Comparison of ENCODE assay signal across 14 cellular contexts in the genomic region with DNA sequence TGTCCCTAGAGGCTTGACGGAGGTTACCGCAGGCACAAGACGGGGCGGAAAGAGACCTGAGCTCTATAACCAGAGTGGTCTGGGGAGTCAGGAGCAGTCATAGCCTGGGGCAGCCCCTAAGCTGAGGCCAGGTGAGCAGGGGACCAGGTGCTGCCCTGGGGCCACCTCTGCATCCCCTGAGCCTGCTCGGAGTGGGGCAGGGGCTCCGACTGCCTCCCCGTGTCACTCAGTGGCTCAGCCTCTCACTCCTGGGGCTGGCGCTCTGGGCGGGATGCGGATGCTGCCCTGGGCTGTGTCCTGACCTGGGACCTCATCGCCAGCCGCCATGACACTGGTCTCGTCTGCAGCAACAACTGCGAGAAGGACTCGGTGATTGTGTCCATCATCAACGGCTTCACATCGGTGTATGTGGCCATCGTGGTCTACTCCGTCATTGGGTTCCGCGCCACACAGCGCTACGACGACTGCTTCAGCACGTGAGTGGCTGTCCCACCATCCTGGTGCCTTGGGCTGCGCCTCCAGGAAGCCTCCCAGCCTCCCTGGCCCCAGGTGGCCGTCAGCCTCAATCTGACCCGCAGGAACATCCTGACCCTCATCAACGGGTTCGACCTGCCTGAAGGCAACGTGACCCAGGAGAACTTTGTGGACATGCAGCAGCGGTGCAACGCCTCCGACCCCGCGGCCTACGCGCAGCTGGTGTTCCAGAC. TPM values are rescaled to one million over a fixed set of nuclear protein-coding genes. Genes with fewer than 3 reads are reported as not detected.
DNase-seq lines count a peak whose midpoint lies in the region; ATAC-seq and TF ChIP-seq lines count a peak whose summit lies in the region.
"Had no signal": no experiment of that assay in that cellular context is flagged by ENCODE, and none has a peak within 500 bp of the region (broad histone marks: within the 10 kb centered on the region; RNA-seq: fewer than 3 reads in every experiment).

No MANE protein-coding gene starts in this region.

- H3K27ac Mint-ChIP-seq in chondrocyte (ENCODE audit: unreplicated experiment) = no peak overlapping the region

- peaks cover 8% of the 10 kb centered on the region for H3K27me3 Mint-ChIP-seq in chondrocyte (ENCODE audit: low read depth)

- H3K9ac ChIP-seq in mesenchymal stem cell (ENCODE audit: low read length) = no peak overlapping the region
- H3K9ac ChIP-seq: BLaER1 had no signal

- no peak overlapping the region for H3K23ac ChIP-seq in mesenchymal stem cell (ENCODE audit: low read length in 2 of 2)

- no peak overlapping the region for H2BK5ac ChIP-seq in mesenchymal stem cell (ENCODE audit: low read depth, low read length, poor library complexity, severe bottlenecking)

- no peak overlapping the region for H3K4me3 ChIP-seq in mesenchymal stem cell (ENCODE audit: insufficient read depth in 1 of 2, low read depth in 1 of 2, low read length in 2 of 2)
- H3K4me3 ChIP-seq: BLaER1 had no signal

- no peaks in the 10 kb centered on the region for H3K4me1 Mint-ChIP-seq in chondrocyte (ENCODE audit: low read depth)
- H3K4me1 Mint-ChIP-seq: CD8-positive, alpha-beta memory T cell had no signal

- H2BK15ac ChIP-seq in mesenchymal stem cell (ENCODE audit: low read depth, poor library complexity, severe bottlenecking) = no peak overlapping the region

- DNase-seq in Right ventricle myocardium superior = peak; percentile 30
- no peak for DNase-seq in left cardiac atrium
- DNase-seq in chondrocyte (ENCODE audit: low spot score) = peak; percentile 92
- no peak for DNase-seq in mesenchymal stem cell
- DNase-seq in activated gamma-delta T cell treated with Interleukin-2 at 50 U/mL for 16 hours = no peak
- no peak for DNase-seq in NCI-H146 (lab: John Stamatoyannopoulos, UW)
- DNase-seq in superior temporal gyrus (ENCODE audit: extremely low spot score) = no peak
- DNase-seq: 8988T, AML-193, Caco-2, IMR-90 had no signal

- peaks cover 8% of the 10 kb centered on the region for H3K9me3 Mint-ChIP-seq in chondrocyte (ENCODE audit: low read depth)
- H3K9me3 Mint-ChIP-seq: CD8-positive, alpha-beta memory T cell had no signal

- H3K4me1 ChIP-seq in mesenchymal stem cell (ENCODE audit: control insufficient read depth, insufficient read depth, low read depth, low read length) = peaks cover 5% of the 10 kb centered on the region
- H3K4me1 ChIP-seq: Caco-2 had no signal

- H3K36me3 ChIP-seq in mesenchymal stem cell (ENCODE audit: control insufficient read depth in 1 of 2, insufficient read depth in 2 of 2, low read depth in 1 of 2, low read length in 2 of 2) = no peaks in the 10 kb centered on the region
- H3K36me3 ChIP-seq: BLaER1 had no signal

- H3K27me3 ChIP-seq in mesenchymal stem cell (ENCODE audit: control insufficient read depth in 1 of 2, insufficient read depth in 1 of 2, low read length in 2 of 2) = peaks cover 0 to 21% of the 10 kb centered on the region in 2 experiments
- H3K27me3 ChIP-seq: BLaER1 had no signal

- H3K27ac ChIP-seq in mesenchymal stem cell (ENCODE audit: low read length, poor library complexity, severe bottlenecking) = no peak overlapping the region
- H3K27ac ChIP-seq: BLaER1 had no signal

- no peaks in the 10 kb centered on the region for H3K79me1 ChIP-seq in mesenchymal stem cell (replicated peaks; ENCODE audit: low read length, poor library complexity, severe bottlenecking)

- H3K14ac ChIP-seq in mesenchymal stem cell (ENCODE audit: low read length in 2 of 2) = no peak overlapping the region

- no peak overlapping the region for H2BK12ac ChIP-seq in mesenchymal stem cell (ENCODE audit: low read length in 2 of 2)

- H3K18ac ChIP-seq in mesenchymal stem cell (ENCODE audit: low read depth in 1 of 2, low read length in 2 of 2) = no peak overlapping the region

- no peaks in the 10 kb centered on the region for H3K36me3 Mint-ChIP-seq in chondrocyte (ENCODE audit: low read depth)
- H3K36me3 Mint-ChIP-seq: CD8-positive, alpha-beta memory T cell had no signal

- H3K4me3 Mint-ChIP-seq in chondrocyte (ENCODE audit: unreplicated experiment) = no peak overlapping the region
- H3K4me3 Mint-ChIP-seq: CD8-positive, alpha-beta memory T cell had no signal

- no peak overlapping the region for H2AFZ ChIP-seq in mesenchymal stem cell (ENCODE audit: low read depth, low read length)

- H3K4ac ChIP-seq in mesenchymal stem cell (ENCODE audit: low read depth in 1 of 2, low read length in 2 of 2) = no peak overlapping the region

- no peak overlapping the region for H2AK5ac ChIP-seq in mesenchymal stem cell (ENCODE audit: low read length, severe bottlenecking)

- H2BK120ac ChIP-seq in mesenchymal stem cell (ENCODE audit: low read depth, low read length) = no peak overlapping the region

- TF ChIP-seq CTCF in chondrocyte (IDR thresholded peaks at IDR 0.05) = no peak

- H3K4me2 ChIP-seq in mesenchymal stem cell (ENCODE audit: low read length, poor library complexity, severe bottlenecking) = no peak overlapping the region

- peak overlapping the region; percentile 27 for H4K8ac ChIP-seq in mesenchymal stem cell (ENCODE audit: low read length)

- 94% methylated on average over 38 of the region's 38 CpGs for WGBS in mesenchymal stem cell

- intact Hi-C loops in Right ventricle myocardium superior (cut with DNase I) = no loop called here
- intact Hi-C loops in left cardiac atrium (cut with DNase I) = no loop called here

- ATAC-seq in Right ventricle myocardium superior (ENCODE audit: poor library complexity) = no peak
- ATAC-seq in left cardiac atrium = no peak
- ATAC-seq: HCT116 had no signal

- H3K9me3 ChIP-seq in mesenchymal stem cell (ENCODE audit: control insufficient read depth, low read length) = peaks cover 8% of the 10 kb centered on the region
- H3K9me3 ChIP-seq: Caco-2 had no signal

- H4K91ac ChIP-seq in mesenchymal stem cell (ENCODE audit: low read length) = no peak overlapping the region

RNA-seq across cellular contexts. Expression of a gene that starts 8.8 kb away (rescaled TPM):
- total RNA-seq in Right ventricle myocardium superior (not detected), left cardiac atrium (not detected), chondrocyte (not detected in 3 replicates)
- polyA plus RNA-seq in mesenchymal stem cell (2013, experiment 1 of 2) = not detected
- not detected for polyA plus RNA-seq in mesenchymal stem cell (2013, experiment 2 of 2)
- total RNA-seq: Caco-2; CD8-positive, alpha-beta memory T cell; IMR-90 had no signal
- polyA plus RNA-seq: CD8-positive, alpha-beta memory T cell; IMR-90 had no signal

RNA-seq across cellular contexts. Expression of a gene that starts 15.0 kb away (rescaled TPM):
- total RNA-seq in Right ventricle myocardium superior (not detected), left cardiac atrium (not detected), chondrocyte (not detected in 3 replicates)
- not detected for polyA plus RNA-seq in mesenchymal stem cell (2013, experiment 1 of 2)
- polyA plus RNA-seq in mesenchymal stem cell (2013, experiment 2 of 2) = not detected
- total RNA-seq: CD8-positive, alpha-beta memory T cell; IMR-90 had no signal
- polyA plus RNA-seq: CD8-positive, alpha-beta memory T cell; IMR-90 had no signal

Comparison
In these comparisons a context has a peak if more than half of its experiments do, and no peak if none do; other contexts are left out.
1. DNase-seq: peak in Right ventricle myocardium superior (single experiment) and chondrocyte (single experiment); none in left cardiac atrium (single experiment), mesenchymal stem cell (single experiment), activated gamma-delta T cell treated with Interleukin-2 at 50 U/mL for 16 hours (single experiment), NCI-H146 (single experiment) and superior temporal gyrus (single experiment).